1 cellular context compared by ENCODE assay signal in the genomic region with DNA sequence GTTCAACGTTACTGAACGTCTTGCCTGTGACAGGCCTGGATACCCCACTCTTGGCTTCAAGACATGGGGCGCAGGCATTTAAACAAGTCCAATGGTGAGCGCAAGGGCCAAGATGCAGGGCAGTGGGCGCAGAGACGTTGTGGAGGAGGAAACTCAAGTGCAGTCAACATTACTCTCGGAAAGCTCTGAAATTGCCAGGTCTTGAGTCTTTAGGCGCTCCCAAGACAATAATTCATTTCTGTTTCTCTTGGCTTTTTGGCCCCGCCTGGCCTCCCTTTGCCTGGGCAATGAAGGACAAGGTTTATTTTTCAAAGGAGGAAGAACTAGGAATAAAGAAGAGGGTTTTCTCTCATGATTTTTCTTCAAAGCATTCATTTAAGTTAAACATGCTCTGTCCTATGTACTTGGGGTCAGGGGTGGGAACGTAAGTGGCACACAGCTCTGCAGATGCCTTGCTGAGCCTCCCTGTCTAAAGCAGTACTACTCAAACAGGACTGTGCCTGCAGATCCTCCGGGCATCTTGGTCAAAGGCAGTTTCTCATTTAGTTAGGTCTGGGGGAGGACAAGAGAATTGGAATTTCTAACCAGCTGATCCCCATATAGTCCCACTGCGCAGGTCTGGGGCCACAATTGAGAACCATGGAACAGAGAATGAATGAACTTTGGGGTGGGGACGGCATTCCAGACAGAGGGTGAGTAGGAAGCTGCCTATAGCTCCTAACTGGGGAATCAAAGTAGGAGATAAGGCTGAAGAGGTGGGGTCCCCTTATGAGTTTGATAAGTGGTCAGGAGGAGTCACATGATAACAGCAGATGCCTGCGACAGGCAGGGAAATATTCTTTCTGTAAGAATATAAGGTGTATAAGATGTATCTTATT.
TF ChIP-seq lines count a peak whose summit lies in the region.

No MANE protein-coding gene starts in this region.

TF ChIP-seq in IMR-90, 13 proteins besides CTCF, POLR2A, EP300 and RAD21:
- TF ChIP-seq CHD1 (IDR thresholded peaks at IDR 0.05; ENCODE audit: low read depth, low read length) (no peak), NFE2L2 (IDR thresholded peaks at IDR 0.05; ENCODE audit: low read depth, low read length) (no peak), FOS (IDR thresholded peaks at IDR 0.05; ENCODE audit: low read depth, low read length) (no peak), CEBPB (IDR thresholded peaks at IDR 0.05; ENCODE audit: low read depth, low read length) (no peak), MAZ (IDR thresholded peaks at IDR 0.05; ENCODE audit: borderline replicate concordance, low read depth, low read length) (no peak), RFX5 (IDR thresholded peaks at IDR 0.05; ENCODE audit: low read depth, low read length) (no peak), SMC3 (IDR thresholded peaks at IDR 0.05; ENCODE audit: low read depth, low read length) (no peak)
- TF ChIP-seq, protein P1, sequence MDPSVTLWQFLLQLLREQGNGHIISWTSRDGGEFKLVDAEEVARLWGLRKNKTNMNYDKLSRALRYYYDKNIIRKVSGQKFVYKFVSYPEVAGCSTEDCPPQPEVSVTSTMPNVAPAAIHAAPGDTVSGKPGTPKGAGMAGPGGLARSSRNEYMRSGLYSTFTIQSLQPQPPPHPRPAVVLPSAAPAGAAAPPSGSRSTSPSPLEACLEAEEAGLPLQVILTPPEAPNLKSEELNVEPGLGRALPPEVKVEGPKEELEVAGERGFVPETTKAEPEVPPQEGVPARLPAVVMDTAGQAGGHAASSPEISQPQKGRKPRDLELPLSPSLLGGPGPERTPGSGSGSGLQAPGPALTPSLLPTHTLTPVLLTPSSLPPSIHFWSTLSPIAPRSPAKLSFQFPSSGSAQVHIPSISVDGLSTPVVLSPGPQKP (IDR thresholded peaks at IDR 0.05; ENCODE audit: borderline replicate concordance, low read depth, low read length): no peak
